Comparison of ENCODE assay signal across 1 cellular context in the genomic region with DNA sequence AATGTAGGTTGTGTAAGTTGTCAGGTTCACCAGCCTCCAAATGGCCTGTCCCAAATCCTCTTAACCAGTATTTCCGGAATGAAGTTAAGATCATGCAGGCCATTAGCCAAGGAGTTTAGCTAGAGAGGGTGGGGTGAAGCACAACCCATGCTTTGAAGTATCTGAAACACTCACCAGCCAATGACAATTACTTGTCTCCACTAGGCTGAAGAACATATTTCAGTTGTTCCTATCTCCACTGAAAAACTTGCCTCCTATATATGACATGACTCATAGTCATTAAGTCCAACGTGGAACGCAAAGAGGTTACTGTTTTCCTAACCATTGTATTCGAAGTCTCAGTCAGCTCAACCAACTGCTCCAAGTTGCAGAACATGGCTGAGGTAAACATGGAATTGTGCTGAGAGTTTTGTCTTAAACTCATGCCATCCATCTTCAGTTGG.
TF ChIP-seq lines count a peak whose summit lies in the region.

No MANE protein-coding gene starts in this region.

TF ChIP-seq in HCT116, 20 proteins besides CTCF, POLR2A, EP300 and RAD21 (continued from another document):
- TF ChIP-seq, protein P1, sequence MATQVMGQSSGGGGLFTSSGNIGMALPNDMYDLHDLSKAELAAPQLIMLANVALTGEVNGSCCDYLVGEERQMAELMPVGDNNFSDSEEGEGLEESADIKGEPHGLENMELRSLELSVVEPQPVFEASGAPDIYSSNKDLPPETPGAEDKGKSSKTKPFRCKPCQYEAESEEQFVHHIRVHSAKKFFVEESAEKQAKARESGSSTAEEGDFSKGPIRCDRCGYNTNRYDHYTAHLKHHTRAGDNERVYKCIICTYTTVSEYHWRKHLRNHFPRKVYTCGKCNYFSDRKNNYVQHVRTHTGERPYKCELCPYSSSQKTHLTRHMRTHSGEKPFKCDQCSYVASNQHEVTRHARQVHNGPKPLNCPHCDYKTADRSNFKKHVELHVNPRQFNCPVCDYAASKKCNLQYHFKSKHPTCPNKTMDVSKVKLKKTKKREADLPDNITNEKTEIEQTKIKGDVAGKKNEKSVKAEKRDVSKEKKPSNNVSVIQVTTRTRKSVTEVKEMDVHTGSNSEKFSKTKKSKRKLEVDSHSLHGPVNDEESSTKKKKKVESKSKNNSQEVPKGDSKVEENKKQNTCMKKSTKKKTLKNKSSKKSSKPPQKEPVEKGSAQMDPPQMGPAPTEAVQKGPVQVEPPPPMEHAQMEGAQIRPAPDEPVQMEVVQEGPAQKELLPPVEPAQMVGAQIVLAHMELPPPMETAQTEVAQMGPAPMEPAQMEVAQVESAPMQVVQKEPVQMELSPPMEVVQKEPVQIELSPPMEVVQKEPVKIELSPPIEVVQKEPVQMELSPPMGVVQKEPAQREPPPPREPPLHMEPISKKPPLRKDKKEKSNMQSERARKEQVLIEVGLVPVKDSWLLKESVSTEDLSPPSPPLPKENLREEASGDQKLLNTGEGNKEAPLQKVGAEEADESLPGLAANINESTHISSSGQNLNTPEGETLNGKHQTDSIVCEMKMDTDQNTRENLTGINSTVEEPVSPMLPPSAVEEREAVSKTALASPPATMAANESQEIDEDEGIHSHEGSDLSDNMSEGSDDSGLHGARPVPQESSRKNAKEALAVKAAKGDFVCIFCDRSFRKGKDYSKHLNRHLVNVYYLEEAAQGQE (IDR thresholded peaks at IDR 0.05; ENCODE audit: low read depth), result no peak
- TF ChIP-seq YY1 (IDR thresholded peaks at IDR 0.05; ENCODE audit: extremely low read depth, insufficient replicate concordance, low read depth, low read length) (no peak), TCF7L2 (IDR thresholded peaks at IDR 0.05; ENCODE audit: borderline replicate concordance, extremely low read depth, insufficient read depth, insufficient read length) (peak; percentile 62), SRF (IDR thresholded peaks at IDR 0.05; ENCODE audit: low read depth) (no peak), ZFX (IDR thresholded peaks at IDR 0.05) (no peak), CEBPB (IDR thresholded peaks at IDR 0.05; ENCODE audit: low read depth) (no peak), EZH2phosphoT487 (IDR thresholded peaks at IDR 0.05; ENCODE audit: borderline replicate concordance) (no peak), EGR1 (IDR thresholded peaks at IDR 0.05; ENCODE audit: low read depth) (no peak), POLR2AphosphoS5 (IDR thresholded peaks at IDR 0.05; ENCODE audit: low read depth, low read length) (no peak), ZNF274 (IDR thresholded peaks at IDR 0.05; ENCODE audit: low read depth, low read length) (no peak)
